24 cellular contexts compared by ENCODE assay signal in genomic region chr10:87613766-87614165, GRCh38.
"Had no signal": no experiment of that assay in that cellular context is flagged by ENCODE, and none has a peak within 500 bp of the region (broad histone marks: within the 10 kb centered on the region; RNA-seq: fewer than 3 reads in every experiment).

No MANE protein-coding gene starts in this region.

- H3K4me3 ChIP-seq: adrenal gland, breast epithelium, PC-9 had no signal

- H3K4me2 ChIP-seq: KMS-11, PC-9 had no signal

- H3K36me3 Mint-ChIP-seq: activated naive CD4-positive, alpha-beta T cell treated with anti-CD3 and anti-CD28 coated beads, Interleukin-2, amount 10 ng/mL, durations not matched to agents 7 days and 5 days had no signal

- ATAC-seq: T-helper 17 cell had no signal

- H3K9me3 Mint-ChIP-seq: activated CD4-positive, alpha-beta memory T cell treated with anti-CD3 and anti-CD28 coated beads, Interleukin-2, amount 10 ng/mL, durations not matched to agents 7 days and 5 days; activated naive CD4-positive, alpha-beta T cell treated with anti-CD3 and anti-CD28 coated beads, Interleukin-2, amount 10 ng/mL, durations not matched to agents 7 days and 5 days had no signal

- H3K4me3 Mint-ChIP-seq: activated CD4-positive, alpha-beta memory T cell treated with anti-CD3 and anti-CD28 coated beads, Interleukin-2, amount 10 ng/mL, durations not matched to agents 7 days and 5 days; activated CD4-positive, alpha-beta T cell treated with anti-CD3 and anti-CD28 coated beads, Interleukin-2, amount 10 ng/mL, durations not matched to agents 7 days and 5 days; activated naive CD4-positive, alpha-beta T cell treated with anti-CD3 and anti-CD28 coated beads, Interleukin-2, amount 10 ng/mL, durations not matched to agents 7 days and 5 days; activated naive CD8-positive, alpha-beta T cell treated with anti-CD3 and anti-CD28 coated beads for 36 hours; T-helper 17 cell had no signal

- H3K27ac ChIP-seq: adrenal gland, breast epithelium, KMS-11, PC-9, VCaP had no signal

- H3K4me1 Mint-ChIP-seq: activated CD4-positive, alpha-beta memory T cell treated with anti-CD3 and anti-CD28 coated beads, Interleukin-2, amount 10 ng/mL, durations not matched to agents 7 days and 5 days; activated CD4-positive, alpha-beta T cell treated with anti-CD3 and anti-CD28 coated beads, Interleukin-2, amount 10 ng/mL, durations not matched to agents 7 days and 5 days; activated naive CD4-positive, alpha-beta T cell treated with anti-CD3 and anti-CD28 coated beads, Interleukin-2, amount 10 ng/mL, durations not matched to agents 7 days and 5 days; activated naive CD8-positive, alpha-beta T cell treated with anti-CD3 and anti-CD28 coated beads for 36 hours; T-helper 17 cell had no signal

- DNase-seq: activated CD4-positive, alpha-beta memory T cell treated with anti-CD3 and anti-CD28 coated beads, Interleukin-2, amount 10 ng/mL, durations not matched to agents 7 days and 5 days; activated CD4-positive, alpha-beta T cell treated with anti-CD3 and anti-CD28 coated beads, Interleukin-2, amount 10 ng/mL, durations not matched to agents 7 days and 5 days; activated CD4-positive, CD25-positive, alpha-beta regulatory T cell; activated gamma-delta T cell treated with Interleukin-2 at 50 U/mL for 16 hours; activated naive CD4-positive, alpha-beta T cell treated with anti-CD3 and anti-CD28 coated beads, Interleukin-2, amount 10 ng/mL, durations not matched to agents 7 days and 5 days; activated naive CD8-positive, alpha-beta T cell treated with anti-CD3 and anti-CD28 coated beads for 36 hours; activated T-cell treated with anti-CD3 and anti-CD28 coated beads for 4 hours; activated T-cell treated with anti-CD3 and anti-CD28 coated beads, Interleukin-2, amount 50 U/mL, for 48 hours; adrenal gland; aorta; caudate nucleus; NCI-H1092; NCI-H1417; NCI-H1930; NCI-H510A treated with DMSO at 0.1 percent for 48 hours; NCI-H69; PC-9; SHP77 treated with DMSO at 0.1 percent for 48 hours; T-helper 17 cell; T-helper 9 cell had no signal

- H3K27me3 ChIP-seq: adrenal gland, breast epithelium had no signal

- H3K9me3 ChIP-seq: adrenal gland, breast epithelium had no signal

- H3K9ac ChIP-seq: KMS-11 had no signal

- H3K4me1 ChIP-seq: adrenal gland, breast epithelium had no signal

- H2AFZ ChIP-seq: PC-9 had no signal

- H3K36me3 ChIP-seq: adrenal gland, breast epithelium had no signal

- H3K27ac Mint-ChIP-seq: activated CD4-positive, alpha-beta memory T cell treated with anti-CD3 and anti-CD28 coated beads, Interleukin-2, amount 10 ng/mL, durations not matched to agents 7 days and 5 days; activated CD4-positive, alpha-beta T cell treated with anti-CD3 and anti-CD28 coated beads, Interleukin-2, amount 10 ng/mL, durations not matched to agents 7 days and 5 days; activated naive CD4-positive, alpha-beta T cell treated with anti-CD3 and anti-CD28 coated beads, Interleukin-2, amount 10 ng/mL, durations not matched to agents 7 days and 5 days; activated naive CD8-positive, alpha-beta T cell treated with anti-CD3 and anti-CD28 coated beads for 36 hours; activated T-helper 2 cell treated with anti-CD3 and anti-CD28 coated beads, Interferon-gamma antibody, Interleukin-2, Interleukin-4, amounts not matched to agents 10 μg/mL and 5 μg/mL and 100 μg/mL, durations not matched to agents 14 hours and 24 hours and 36 hours; T-helper 17 cell had no signal
